In the genomic region with DNA sequence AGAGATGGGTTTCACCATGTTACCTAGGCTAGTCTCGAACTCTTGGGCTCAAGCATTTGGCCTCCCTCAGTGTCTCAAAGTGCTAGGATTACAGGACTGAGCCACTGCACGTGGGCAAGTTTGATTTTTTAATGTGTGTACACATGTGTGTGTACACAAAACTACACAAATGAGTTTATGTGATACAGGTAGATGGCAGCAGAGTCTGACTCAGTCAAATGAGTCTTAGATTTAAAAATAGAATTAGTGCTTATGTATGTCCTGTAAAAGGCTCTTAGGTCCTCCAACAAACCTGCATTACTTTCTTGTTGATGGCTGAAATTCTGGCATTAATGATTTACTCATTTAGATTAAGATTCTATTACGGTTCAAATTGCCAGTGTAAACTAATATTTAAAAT, we compare ENCODE assay signal across 20 cellular contexts.
DNase-seq lines count a peak whose midpoint lies in the region; ATAC-seq, FAIRE-seq and TF ChIP-seq lines count a peak whose summit lies in the region.
"Had no signal": no experiment of that assay in that cellular context is flagged by ENCODE, and none has a peak within 500 bp of the region (broad histone marks: within the 10 kb centered on the region; RNA-seq: fewer than 3 reads in every experiment).

No MANE protein-coding gene starts in this region.

- CTCF ChIA-PET in SK-N-SH (lab: Yijun Ruan, JAX): no interaction called here
- CTCF ChIA-PET in endothelial cell of umbilical vein (lab: Charles Lee): no interaction called here

- intact Hi-C loops in endothelial cell of umbilical vein (cut with micrococcal nuclease): no loop called here

- no peak for FAIRE-seq in endothelial cell of umbilical vein (lab: Jason Lieb, UNC)

- no peaks in the 10 kb centered on the region for H3F3A ChIP-seq in SK-N-SH (replicated peaks; ENCODE audit: insufficient read depth)

- no peak overlapping the region for H3K4me3 ChIP-seq in SK-N-SH (ENCODE audit: low read depth in 2 of 2, low read length in 1 of 2)
- no peak overlapping the region for H3K4me3 ChIP-seq in endothelial cell of umbilical vein (replicated peaks in 1 of 3; ENCODE audit: insufficient read depth in 1 of 3, low read depth in 1 of 3, low read length in 3 of 3)
- H3K4me3 ChIP-seq: SJSA1, testis had no signal

- TF ChIP-seq POLR2A in endothelial cell of umbilical vein (IDR thresholded peaks at IDR 0.05; ENCODE audit: low read depth, low read length): no peak

- H3K4me2 ChIP-seq in SK-N-SH (no peak overlapping the region), endothelial cell of umbilical vein (ENCODE audit: insufficient read depth, low read length) (no peak overlapping the region)

- H3K79me2 ChIP-seq in SK-N-SH (ENCODE audit: insufficient read depth) (no peaks in the 10 kb centered on the region), endothelial cell of umbilical vein (ENCODE audit: control insufficient read depth, insufficient read depth, low read length) (no peaks in the 10 kb centered on the region)

- dilution Hi-C loops in endothelial cell of umbilical vein (cut with MboI; ENCODE audit: extremely low pct_ligation_motif_present, low sequenced_read_pairs): no loop called here

- H3K9ac ChIP-seq in SK-N-SH (no peak overlapping the region), endothelial cell of umbilical vein (replicated peaks; ENCODE audit: extremely low read depth, insufficient read depth, low read length) (no peak overlapping the region)

- TF ChIP-seq RAD21 in SK-N-SH (IDR thresholded peaks at IDR 0.05; ENCODE audit: low read length): peak; percentile 32

- no peak for TF ChIP-seq EP300 in SK-N-SH (IDR thresholded peaks at IDR 0.05; ENCODE audit: borderline replicate concordance in 1 of 2, low read depth in 1 of 2, low read length in 1 of 2)

- DNase-seq in SK-N-SH (no peak), NCI-H748 treated with DMSO at 0.1 percent for 48 hours (lab: John Stamatoyannopoulos, UW) (peak; percentile 15), endothelial cell of umbilical vein (ENCODE audit: low read depth, low spot score) (peak; percentile 22), renal cortical epithelial cell (ENCODE audit: low read depth) (peak; percentile 13), NK-92 (lab: John Stamatoyannopoulos, UW; ENCODE audit: unreplicated experiment) (no peak), SK-N-DZ (ENCODE audit: low spot score) (no peak)
- DNase-seq in stimulated activated CD8-positive, alpha-beta memory T cell treated with anti-CD3 and anti-CD28 coated beads, Interleukin-4, amount 100 ng/mL, for 48 hours: no peak
- DNase-seq: activated CD4-positive, alpha-beta T cell treated with anti-CD3 and anti-CD28 coated beads for 1 hour; activated naive CD8-positive, alpha-beta T cell treated with anti-CD3 and anti-CD28 coated beads, Interleukin-2, amount 50 U/mL, for 24 hours; CD4-positive, CD25-positive, alpha-beta regulatory T cell; effector CD4-positive, alpha-beta T cell; immature natural killer cell; NCI-H1436 treated with DMSO at 0.1 percent for 48 hours; NCI-H2227 treated with DMSO at 0.1 percent for 48 hours; T-helper 9 cell; testis had no signal

- no TSS peak for BruUV-seq in endothelial cell of umbilical vein (replicated peaks; lab: Mats Ljungman, UMichigan)

- no peaks in the 10 kb centered on the region for H3K9me1 ChIP-seq in endothelial cell of umbilical vein (replicated peaks; ENCODE audit: control insufficient read depth, extremely low read depth, insufficient read depth, low read length)

- POLR2A ChIA-PET in SK-N-SH (lab: Yijun Ruan, JAX): no interaction called here
- POLR2A ChIA-PET in endothelial cell of umbilical vein (lab: Charles Lee): no interaction called here

- H3K27ac ChIP-seq in SK-N-SH (ENCODE audit: low read depth in 2 of 2, low read length in 1 of 2): no peak overlapping the region
- H3K27ac ChIP-seq in endothelial cell of umbilical vein (ENCODE audit: insufficient read depth, low read depth, low read length): no peak overlapping the region
- H3K27ac ChIP-seq: SJSA1, testis had no signal

- WGBS in SK-N-SH (ENCODE audit: low lambda C conversion rate): 30% methylated on average over 3 of the region's 3 CpGs

- no peaks in the 10 kb centered on the region for H3K9me2 ChIP-seq in SK-N-SH

- no peak overlapping the region for H2AFZ ChIP-seq in SK-N-SH (ENCODE audit: low read depth)
- H2AFZ ChIP-seq in endothelial cell of umbilical vein (ENCODE audit: low read depth, low read length): no peak overlapping the region

- H4K20me1 ChIP-seq in SK-N-SH (ENCODE audit: insufficient read depth) (no peaks in the 10 kb centered on the region), endothelial cell of umbilical vein (replicated peaks; ENCODE audit: control insufficient read depth, extremely low read depth, insufficient read depth, low read length) (no peaks in the 10 kb centered on the region)

- no peaks in the 10 kb centered on the region for H3K36me3 ChIP-seq in SK-N-SH (replicated peaks in 1 of 2; ENCODE audit: control insufficient read depth in 1 of 2, insufficient read depth in 2 of 2, low read length in 1 of 2)
- H3K36me3 ChIP-seq in endothelial cell of umbilical vein (ENCODE audit: control insufficient read depth in 2 of 2, extremely low read depth in 1 of 2, insufficient read depth in 2 of 2, low read length in 2 of 2): no peaks in the 10 kb centered on the region
- H3K36me3 ChIP-seq: SJSA1 had no signal

- TF ChIP-seq CTCF in SK-N-SH (IDR thresholded peaks at IDR 0.05) (no peak), endothelial cell of umbilical vein (IDR thresholded peaks at IDR 0.05; ENCODE audit: extremely low read depth in 1 of 2, insufficient read depth in 1 of 2, low read depth in 1 of 2, low read length in 2 of 2) (no peak)

- ATAC-seq in SK-N-SH treated with all-trans-retinoic acid at 6 μM for 48 hours: no peak
- ATAC-seq: activated naive CD8-positive, alpha-beta T cell treated with anti-CD3 and anti-CD28 coated beads, Interleukin-2, amount 50 U/mL, for 24 hours; natural killer cell treated with Interleukin-12 subunit alpha and Interleukin-12 subunit beta and Interleukin-15 and Interleukin-18, amount 100 ng/mL, for 72 hours; stimulated activated effector memory CD8-positive, alpha-beta T cell treated with anti-CD3 and anti-CD28 coated beads, Interleukin-12 subunit alpha, Interleukin-12 subunit beta, amount 100 ng/mL, for 72 hours had no signal

- H3K27me3 ChIP-seq in SK-N-SH (ENCODE audit: insufficient read depth) (no peaks in the 10 kb centered on the region), endothelial cell of umbilical vein (ENCODE audit: control insufficient read depth in 2 of 2, insufficient read depth in 2 of 2, low read length in 2 of 2) (no peaks in the 10 kb centered on the region)
- H3K27me3 ChIP-seq: SJSA1, testis had no signal

- H3K9me3 ChIP-seq in SK-N-SH: no peaks in the 10 kb centered on the region
- H3K9me3 ChIP-seq in endothelial cell of umbilical vein (replicated peaks; ENCODE audit: control insufficient read depth, insufficient read depth, low read length): no peaks in the 10 kb centered on the region
- H3K9me3 ChIP-seq: SJSA1, testis had no signal

- H3K4me1 ChIP-seq in SK-N-SH (ENCODE audit: control insufficient read depth in 1 of 2, insufficient read depth in 2 of 2, low read depth in 1 of 2, low read length in 1 of 2): no peaks in the 10 kb centered on the region
- no peaks in the 10 kb centered on the region for H3K4me1 ChIP-seq in endothelial cell of umbilical vein (ENCODE audit: control insufficient read depth, extremely low read depth, insufficient read depth, low read length)
- H3K4me1 ChIP-seq: SJSA1, testis had no signal

TF ChIP-seq in SK-N-SH, 30 proteins besides CTCF, POLR2A, EP300 and RAD21:
- TF ChIP-seq PBX3 (IDR thresholded peaks at IDR 0.05) (no peak), RCOR1 (IDR thresholded peaks at IDR 0.05; ENCODE audit: low read length) (no peak), FOSL2 (IDR thresholded peaks at IDR 0.05; ENCODE audit: borderline replicate concordance, low read depth) (no peak)

TF ChIP-seq in SK-N-SH treated with all-trans-retinoic acid at 6 μM for 48 hours, 23 proteins besides CTCF, POLR2A, EP300 and RAD21:
- no peak for TF ChIP-seq ZNF8 (CRISPR knock-in tag; IDR thresholded peaks at IDR 0.05)
- TF ChIP-seq RARB (CRISPR knock-in tag; IDR thresholded peaks at IDR 0.05): no peak
- no peak for TF ChIP-seq CREB5 (CRISPR knock-in tag; IDR thresholded peaks at IDR 0.05; ENCODE audit: low read depth)
- no peak for TF ChIP-seq TCF4 (CRISPR knock-in tag; IDR thresholded peaks at IDR 0.05; ENCODE audit: borderline replicate concordance)

TF ChIP-seq in endothelial cell of umbilical vein, 7 proteins besides CTCF, POLR2A, EP300 and RAD21:
- TF ChIP-seq JUN (IDR thresholded peaks at IDR 0.05; ENCODE audit: borderline replicate concordance, insufficient read depth, insufficient read length, low read depth) (no peak), MYC (IDR thresholded peaks at IDR 0.05; ENCODE audit: low read depth, low read length) (no peak), GATA2 (IDR thresholded peaks at IDR 0.05; ENCODE audit: insufficient read depth, insufficient read length, low read depth, low read length) (no peak), POLR2AphosphoS5 (IDR thresholded peaks at IDR 0.05; ENCODE audit: insufficient read depth, low read depth, low read length) (no peak), MAX (IDR thresholded peaks at IDR 0.05; ENCODE audit: insufficient read depth, insufficient read length) (no peak), EZH2 (IDR thresholded peaks at IDR 0.05; ENCODE audit: borderline replicate concordance, low read depth, low read length, severe bottlenecking) (no peak), FOS (IDR thresholded peaks at IDR 0.05; ENCODE audit: borderline replicate concordance, insufficient read depth, low read length) (no peak)

Comparison
In these comparisons a context has a peak if more than half of its experiments do, and no peak if none do; other contexts are left out.
1. DNase-seq: peak in NCI-H748 treated with DMSO at 0.1 percent for 48 hours (single experiment), endothelial cell of umbilical vein (single experiment) and renal cortical epithelial cell (single experiment); none in SK-N-SH (single experiment), NK-92 (single experiment), SK-N-DZ (single experiment) and stimulated activated CD8-positive, alpha-beta memory T cell treated with anti-CD3 and anti-CD28 coated beads, Interleukin-4, amount 100 ng/mL, for 48 hours (single experiment).